Comparison of ENCODE assay signal across 10 cellular contexts in the genomic region with DNA sequence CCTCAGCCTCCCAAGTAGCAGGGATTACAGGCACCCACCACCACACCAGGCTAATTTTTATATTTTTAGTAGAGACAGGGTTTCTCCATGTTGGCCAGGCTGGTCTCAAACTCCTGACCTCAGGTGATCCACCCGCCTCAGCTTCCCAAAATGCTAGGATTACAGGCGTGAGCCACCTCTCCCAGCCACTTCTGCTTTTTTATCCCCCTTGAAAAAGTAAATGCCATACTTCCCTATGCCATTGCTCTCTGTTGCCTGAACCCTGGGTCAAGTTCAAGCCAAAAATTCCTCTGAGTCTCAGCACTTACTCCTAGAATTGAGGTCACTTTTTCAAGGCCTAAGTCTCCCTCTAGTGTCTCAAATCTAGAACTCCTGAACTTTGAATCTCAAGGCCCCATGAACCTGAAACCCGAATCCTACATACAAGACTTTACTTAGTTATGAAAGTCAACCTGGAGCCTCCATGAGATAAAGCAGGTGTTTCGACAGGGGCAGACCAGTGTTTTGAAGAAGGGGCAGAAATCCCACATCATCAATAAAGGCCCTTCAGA. TPM values are rescaled to one million over a fixed set of nuclear protein-coding genes. Genes with fewer than 3 reads are reported as not detected.
A peak's percentile ranks its signal among the peaks of the same experiment; 100 is the strongest.
DNase-seq lines count a peak whose midpoint lies in the region; ATAC-seq and TF ChIP-seq lines count a peak whose summit lies in the region.
"Had no signal": no experiment of that assay in that cellular context is flagged by ENCODE, and none has a peak within 500 bp of the region (broad histone marks: within the 10 kb centered on the region; RNA-seq: fewer than 3 reads in every experiment).

No MANE protein-coding gene starts in this region.

- H3K27ac Mint-ChIP-seq in progenitor cell of endocrine pancreas = no peak overlapping the region
- H3K27ac Mint-ChIP-seq: brain had no signal

- peaks cover 2% of the 10 kb centered on the region for H3K4me1 Mint-ChIP-seq in progenitor cell of endocrine pancreas (ENCODE audit: low read depth)
- H3K4me1 Mint-ChIP-seq: brain had no signal

- TF ChIP-seq CTCF in astrocyte of the spinal cord (IDR thresholded peaks at IDR 0.05; ENCODE audit: low read depth, low read length) (peak; percentile 5), progenitor cell of endocrine pancreas (IDR thresholded peaks at IDR 0.05; ENCODE audit: unreplicated experiment) (peak; percentile 46)

- in situ Hi-C loops in astrocyte of the spinal cord (cut with HindIII; ENCODE audit: low sequenced_read_pairs) = no loop called here

- H3K36me3 Mint-ChIP-seq in progenitor cell of endocrine pancreas (ENCODE audit: insufficient read depth) = no peaks in the 10 kb centered on the region
- H3K36me3 Mint-ChIP-seq: brain had no signal

- no peak overlapping the region for H3K4me3 Mint-ChIP-seq in progenitor cell of endocrine pancreas (ENCODE audit: low read depth)
- H3K4me3 Mint-ChIP-seq: brain had no signal

- no peak overlapping the region for H3K4me3 ChIP-seq in astrocyte of the spinal cord (ENCODE audit: low read depth, low read length)

- DNase-seq in NCI-H526 (lab: John Stamatoyannopoulos, UW) (peak; percentile 18 to 49), NCI-H526 treated with DMSO at 0.1 percent for 48 hours (lab: John Stamatoyannopoulos, UW) (no peak), NAMALWA (ENCODE audit: low spot score) (peak; percentile 51), astrocyte of the spinal cord (ENCODE audit: low read depth, low spot score) (no peak), progenitor cell of endocrine pancreas (ENCODE audit: low spot score, unreplicated experiment) (no peak), foreskin melanocyte (no peak), NCI-H1436 (lab: John Stamatoyannopoulos, UW) (no peak)
- DNase-seq: activated CD4-positive, alpha-beta T cell treated with anti-CD3 and anti-CD28 coated beads for 4 hours had no signal

- H3K9me3 Mint-ChIP-seq in progenitor cell of endocrine pancreas (ENCODE audit: low read depth) = no peaks in the 10 kb centered on the region
- H3K9me3 Mint-ChIP-seq: brain had no signal

- ATAC-seq in HG03378 (IDR thresholded peaks at IDR 0.05; ENCODE audit: unreplicated experiment) = no peak

- no peaks in the 10 kb centered on the region for H3K27me3 Mint-ChIP-seq in progenitor cell of endocrine pancreas

RNA-seq across cellular contexts. Expression of a gene that starts 1.4 kb away (rescaled TPM):
- total RNA-seq in progenitor cell of endocrine pancreas = not detected in 2 replicates

RNA-seq across cellular contexts. Expression of a gene that starts 28.5 kb away (rescaled TPM):
- not detected in 2 replicates for total RNA-seq in progenitor cell of endocrine pancreas

RNA-seq across cellular contexts. Expression of a gene that starts 44.1 kb away (rescaled TPM):
- not detected in 2 replicates for total RNA-seq in progenitor cell of endocrine pancreas

Comparison
In these comparisons a context has a peak if more than half of its experiments do, and no peak if none do; other contexts are left out.
1. DNase-seq: peak in NCI-H526 (2 of 2) and NAMALWA (single experiment); none in NCI-H526 treated with DMSO at 0.1 percent for 48 hours (single experiment), astrocyte of the spinal cord (single experiment), progenitor cell of endocrine pancreas (single experiment), foreskin melanocyte (single experiment) and NCI-H1436 (single experiment).